18 cellular contexts compared by ENCODE assay signal in genomic region chr11:33529461-33529860, GRCh38.
DNase-seq lines count a peak whose midpoint lies in the region; ATAC-seq and TF ChIP-seq lines count a peak whose summit lies in the region.
"Had no signal": no experiment of that assay in that cellular context is flagged by ENCODE, and none has a peak within 500 bp of the region (broad histone marks: within the 10 kb centered on the region; RNA-seq: fewer than 3 reads in every experiment).

No MANE protein-coding gene starts in this region.

- no TSS peak for BruUV-seq in PC-3 (replicated peaks; lab: Mats Ljungman, UMichigan)

- ATAC-seq in PC-3: peak; percentile 24; the same call in 1 of the 2 replicates
- ATAC-seq: CD8-positive, alpha-beta T cell; GM23338; HCT116 had no signal

- no peak overlapping the region for H2AFZ ChIP-seq in PC-3 (ENCODE audit: low read length)
- H2AFZ ChIP-seq: GM23338 had no signal

- CTCF ChIA-PET in PC-3 (lab: Charles Lee): no interaction called here
- CTCF ChIA-PET in CD8-positive, alpha-beta memory T cell (lab: Charles Lee): no interaction called here

- H3K27me3 ChIP-seq in PC-3 (ENCODE audit: low read length): no peaks in the 10 kb centered on the region
- no peaks in the 10 kb centered on the region for H3K27me3 ChIP-seq in CD8-positive, alpha-beta memory T cell (ENCODE audit: insufficient read depth, low read length, poor library complexity, severe bottlenecking)
- H3K27me3 ChIP-seq: BLaER1 had no signal

- intact Hi-C loops in PC-3 (cut with micrococcal nuclease): no loop called here

- no peak overlapping the region for H3K4me3 Mint-ChIP-seq in HFFc6
- no peak overlapping the region for H3K4me3 Mint-ChIP-seq in CD8-positive, alpha-beta memory T cell
- H3K4me3 Mint-ChIP-seq: CD4-positive, CD25-positive, alpha-beta regulatory T cell; CD8-positive, alpha-beta T cell; GM23338; H9 had no signal

- H3F3A ChIP-seq in PC-3 (ENCODE audit: low read length, unreplicated experiment): no peaks in the 10 kb centered on the region

- H3K4me1 ChIP-seq in PC-3 (ENCODE audit: insufficient read depth, low read length): peaks cover 17% of the 10 kb centered on the region
- H3K4me1 ChIP-seq in CD8-positive, alpha-beta memory T cell (ENCODE audit: insufficient read depth, low read length): no peaks in the 10 kb centered on the region
- H3K4me1 ChIP-seq: BLaER1 had no signal

- no peak overlapping the region for H3K27ac ChIP-seq in PC-3 (ENCODE audit: low read length)
- no peak overlapping the region for H3K27ac ChIP-seq in CD8-positive, alpha-beta memory T cell (ENCODE audit: low read depth, low read length)
- H3K27ac ChIP-seq: BLaER1, C4-2B had no signal

- H3K9me3 ChIP-seq in PC-3 (ENCODE audit: low read length): no peaks in the 10 kb centered on the region
- no peaks in the 10 kb centered on the region for H3K9me3 ChIP-seq in CD8-positive, alpha-beta memory T cell (ENCODE audit: low read length)

- peak; percentile 70 for DNase-seq in EH (ENCODE audit: low read depth)
- no peak for DNase-seq in HFFc6
- no peak for DNase-seq in PC-3
- DNase-seq in foreskin fibroblast: peak; percentile 15 to 20
- DNase-seq in CD8-positive, alpha-beta memory T cell: no peak
- no peak for DNase-seq in activated gamma-delta T cell (lab: John Stamatoyannopoulos, UW)
- DNase-seq in NCI-H1436 (lab: John Stamatoyannopoulos, UW): no peak
- no peak for DNase-seq in LoVo (ENCODE audit: low spot score)
- DNase-seq: CD4-positive, CD25-positive, alpha-beta regulatory T cell; CD8-positive, alpha-beta T cell; DMS 273 treated with DMSO at 0.1 percent for 48 hours; DMS79; GF-D8; H9 had no signal

- no peaks in the 10 kb centered on the region for H3K79me2 ChIP-seq in PC-3 (ENCODE audit: low read length)

- no peaks in the 10 kb centered on the region; the same call in 1 of the 2 replicates for H3K27me3 Mint-ChIP-seq in HFFc6 (ENCODE audit: insufficient read depth)
- H3K27me3 Mint-ChIP-seq in CD8-positive, alpha-beta memory T cell: peaks cover 10 to 31% of the 10 kb centered on the region in 2 donors

- H3K9ac ChIP-seq in PC-3 (ENCODE audit: low read length): no peak overlapping the region
- H3K9ac ChIP-seq: BLaER1 had no signal

- H3K4me2 ChIP-seq in PC-3 (ENCODE audit: low read length): no peak overlapping the region
- H3K4me2 ChIP-seq: BLaER1, GM23338 had no signal

- TF ChIP-seq CTCF in HFFc6 (IDR thresholded peaks at IDR 0.05) (no peak), PC-3 (conservative IDR thresholded peaks at IDR 0.05; ENCODE audit: low read depth, low read length) (no peak), foreskin fibroblast (IDR thresholded peaks at IDR 0.05; ENCODE audit: low read depth, low read length) (no peak)

- peak overlapping the region; percentile 72 for H3K27ac Mint-ChIP-seq in HFFc6
- no peak overlapping the region for H3K27ac Mint-ChIP-seq in CD8-positive, alpha-beta memory T cell
- H3K27ac Mint-ChIP-seq: CD4-positive, CD25-positive, alpha-beta regulatory T cell; CD8-positive, alpha-beta T cell; GM23338; H9 had no signal

- H4K20me1 ChIP-seq in PC-3 (ENCODE audit: low read length): no peaks in the 10 kb centered on the region
- H4K20me1 ChIP-seq: BLaER1 had no signal

- H3K4me3 ChIP-seq in PC-3 (ENCODE audit: low read length) (no peak overlapping the region), foreskin fibroblast (ENCODE audit: low read depth in 1 of 2, low read length in 2 of 2) (no peak overlapping the region)
- no peak overlapping the region for H3K4me3 ChIP-seq in CD8-positive, alpha-beta memory T cell (ENCODE audit: low read length)
- H3K4me3 ChIP-seq: BLaER1, GM23338 had no signal

- peaks cover 86% of the 10 kb centered on the region for H3K4me1 Mint-ChIP-seq in HFFc6 (ENCODE audit: low read depth)
- H3K4me1 Mint-ChIP-seq in CD8-positive, alpha-beta memory T cell: no peaks in the 10 kb centered on the region
- H3K4me1 Mint-ChIP-seq: CD4-positive, CD25-positive, alpha-beta regulatory T cell had no signal

- no peaks in the 10 kb centered on the region for H3K36me3 ChIP-seq in PC-3 (ENCODE audit: low read depth, low read length)
- no peaks in the 10 kb centered on the region for H3K36me3 ChIP-seq in CD8-positive, alpha-beta memory T cell (ENCODE audit: insufficient read depth, low read length)
- H3K36me3 ChIP-seq: BLaER1 had no signal

- H3K36me3 Mint-ChIP-seq in HFFc6 (ENCODE audit: low read depth): peaks cover 27% of the 10 kb centered on the region
- H3K36me3 Mint-ChIP-seq in CD8-positive, alpha-beta memory T cell: no peaks in the 10 kb centered on the region
- H3K36me3 Mint-ChIP-seq: CD4-positive, CD25-positive, alpha-beta regulatory T cell; CD8-positive, alpha-beta T cell had no signal

- POLR2A ChIA-PET in PC-3 (lab: Charles Lee; ENCODE audit: unreplicated experiment): no interaction called here
- POLR2A ChIA-PET in CD8-positive, alpha-beta memory T cell (lab: Charles Lee): no interaction called here

- H3K9me3 Mint-ChIP-seq in HFFc6: peaks cover 6% of the 10 kb centered on the region
- H3K9me3 Mint-ChIP-seq in CD8-positive, alpha-beta memory T cell: peaks cover 11 to 26% (median 18%) of the 10 kb centered on the region in 5 donors
- H3K9me3 Mint-ChIP-seq: H9 had no signal

- no peaks in the 10 kb centered on the region for H3K9me2 ChIP-seq in PC-3 (replicated peaks; ENCODE audit: low read length)

Comparison
In these comparisons a context has a peak if more than half of its experiments do, and no peak if none do; other contexts are left out.
1. DNase-seq: peak in EH (single experiment) and foreskin fibroblast (2 of 2); none in HFFc6 (single experiment), PC-3 (single experiment), CD8-positive, alpha-beta memory T cell (0 of 5), activated gamma-delta T cell (single experiment), NCI-H1436 (single experiment) and LoVo (single experiment).